In the genomic region with DNA sequence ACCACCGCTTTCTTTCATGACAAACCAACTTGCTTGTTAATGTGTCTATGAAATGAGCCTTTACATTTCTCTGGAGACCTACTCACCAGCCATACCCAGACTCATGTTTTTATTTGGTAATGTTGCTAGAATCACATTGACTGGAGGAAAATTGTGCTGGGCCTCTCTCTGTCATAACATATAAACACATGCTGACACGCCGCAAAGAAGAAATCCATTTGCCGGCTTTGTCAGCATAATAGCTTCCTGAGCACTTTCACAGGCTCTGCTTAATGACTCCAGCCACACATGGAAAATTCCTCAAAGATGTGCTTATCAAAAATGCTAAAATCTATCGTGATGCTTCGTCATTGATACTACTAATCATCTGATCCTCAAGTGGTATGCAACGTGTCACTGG, we compare ENCODE assay signal across 3 cellular contexts.
A peak's percentile ranks its signal among the peaks of the same experiment; 100 is the strongest.
TF ChIP-seq lines count a peak whose summit lies in the region.

No MANE protein-coding gene starts in this region.

TF ChIP-seq in HEK293, 187 proteins besides CTCF, POLR2A, EP300 and RAD21 (continued from another document):
- TF ChIP-seq ZBTB10 (tag by site-specific recombination; IDR thresholded peaks at IDR 0.05): no peak

TF ChIP-seq in endothelial cell of umbilical vein, 7 proteins besides CTCF, POLR2A, EP300 and RAD21 (continued from another document):
- TF ChIP-seq MYC (IDR thresholded peaks at IDR 0.05; ENCODE audit: low read depth, low read length) (no peak), JUN (IDR thresholded peaks at IDR 0.05; ENCODE audit: borderline replicate concordance, insufficient read depth, insufficient read length, low read depth) (no peak), FOS (IDR thresholded peaks at IDR 0.05; ENCODE audit: borderline replicate concordance, insufficient read depth, low read length) (no peak)

TF ChIP-seq in neural cell, 6 proteins besides CTCF, POLR2A, EP300 and RAD21 (continued from another document):
- TF ChIP-seq, protein P1, sequence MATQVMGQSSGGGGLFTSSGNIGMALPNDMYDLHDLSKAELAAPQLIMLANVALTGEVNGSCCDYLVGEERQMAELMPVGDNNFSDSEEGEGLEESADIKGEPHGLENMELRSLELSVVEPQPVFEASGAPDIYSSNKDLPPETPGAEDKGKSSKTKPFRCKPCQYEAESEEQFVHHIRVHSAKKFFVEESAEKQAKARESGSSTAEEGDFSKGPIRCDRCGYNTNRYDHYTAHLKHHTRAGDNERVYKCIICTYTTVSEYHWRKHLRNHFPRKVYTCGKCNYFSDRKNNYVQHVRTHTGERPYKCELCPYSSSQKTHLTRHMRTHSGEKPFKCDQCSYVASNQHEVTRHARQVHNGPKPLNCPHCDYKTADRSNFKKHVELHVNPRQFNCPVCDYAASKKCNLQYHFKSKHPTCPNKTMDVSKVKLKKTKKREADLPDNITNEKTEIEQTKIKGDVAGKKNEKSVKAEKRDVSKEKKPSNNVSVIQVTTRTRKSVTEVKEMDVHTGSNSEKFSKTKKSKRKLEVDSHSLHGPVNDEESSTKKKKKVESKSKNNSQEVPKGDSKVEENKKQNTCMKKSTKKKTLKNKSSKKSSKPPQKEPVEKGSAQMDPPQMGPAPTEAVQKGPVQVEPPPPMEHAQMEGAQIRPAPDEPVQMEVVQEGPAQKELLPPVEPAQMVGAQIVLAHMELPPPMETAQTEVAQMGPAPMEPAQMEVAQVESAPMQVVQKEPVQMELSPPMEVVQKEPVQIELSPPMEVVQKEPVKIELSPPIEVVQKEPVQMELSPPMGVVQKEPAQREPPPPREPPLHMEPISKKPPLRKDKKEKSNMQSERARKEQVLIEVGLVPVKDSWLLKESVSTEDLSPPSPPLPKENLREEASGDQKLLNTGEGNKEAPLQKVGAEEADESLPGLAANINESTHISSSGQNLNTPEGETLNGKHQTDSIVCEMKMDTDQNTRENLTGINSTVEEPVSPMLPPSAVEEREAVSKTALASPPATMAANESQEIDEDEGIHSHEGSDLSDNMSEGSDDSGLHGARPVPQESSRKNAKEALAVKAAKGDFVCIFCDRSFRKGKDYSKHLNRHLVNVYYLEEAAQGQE (IDR thresholded peaks at IDR 0.05; ENCODE audit: borderline replicate concordance): peak; percentile 52
- TF ChIP-seq POLR2AphosphoS5 (IDR thresholded peaks at IDR 0.05): peak; percentile 94
TF ChIP-seq in neural cell: peak in this region for 2.
